In the genomic region with DNA sequence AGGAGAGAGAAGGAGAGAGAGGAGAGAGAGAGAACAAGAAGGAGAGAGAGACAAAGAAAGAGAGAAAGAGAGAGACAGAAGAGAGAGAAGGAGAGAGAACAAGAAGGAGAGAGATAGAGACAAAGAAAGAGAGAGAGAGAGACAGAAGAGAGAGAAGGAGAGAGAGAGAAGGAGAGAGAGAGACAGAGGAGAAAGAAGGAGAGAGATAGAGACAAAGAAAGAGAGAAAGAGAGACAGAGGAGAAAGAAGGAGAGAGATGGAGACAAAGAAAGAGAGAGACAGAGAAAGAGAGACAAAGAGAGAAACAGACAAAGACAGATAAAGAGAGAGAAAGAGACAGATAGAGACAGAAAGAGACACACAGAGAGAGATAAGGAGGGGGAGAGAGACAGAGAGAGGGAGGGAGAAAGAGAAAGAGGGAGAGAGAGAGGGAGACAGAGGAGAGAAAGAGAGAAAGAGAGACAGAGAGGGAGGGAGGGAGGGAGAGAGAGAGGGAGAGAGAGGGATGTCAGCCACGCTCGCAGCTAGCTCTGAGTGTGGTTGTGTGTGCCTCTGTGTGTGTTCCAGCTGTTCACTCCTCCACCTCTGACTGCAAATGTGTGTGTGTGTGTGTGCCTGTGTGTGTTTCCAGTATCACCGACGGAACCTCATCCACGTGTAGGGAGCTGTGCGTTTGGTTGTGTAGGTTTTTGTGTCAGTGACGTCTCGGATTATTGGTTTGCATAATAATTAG, we compare ENCODE assay signal across 22 cellular contexts.
"Had no signal": no experiment of that assay in that cellular context is flagged by ENCODE, and none has a peak within 500 bp of the region (broad histone marks: within the 10 kb centered on the region; RNA-seq: fewer than 3 reads in every experiment).

No MANE protein-coding gene starts in this region.

- DNase-seq: activated CD4-positive, alpha-beta T cell treated with anti-CD3 and anti-CD28 coated beads, Interleukin-2, amount 10 ng/mL, durations not matched to agents 24 days and 14 days; activated CD4-positive, CD25-positive, alpha-beta regulatory T cell; activated CD8-positive, alpha-beta memory T cell treated with anti-CD3 and anti-CD28 coated beads, Interleukin-2, amount 50 U/mL, for 48 hours; activated effector memory CD4-positive, alpha-beta T cell treated with Interleukin-2 at 50 U/mL for 16 hours; activated T-cell treated with anti-CD3 and anti-CD28 coated beads, Interleukin-2, amount 50 U/mL, for 48 hours; cerebellar nuclear complex; cortex of kidney; effector CD4-positive, alpha-beta T cell; heart right ventricle; immature natural killer cell; left ventricle myocardium superior; mucosa of descending colon; naive thymus-derived CD8-positive, alpha-beta T cell; stimulated activated CD4-positive, alpha-beta T cell treated with anti-CD3 and anti-CD28 coated beads, Interleukin-4, amount 100 ng/mL, for 1 hour; T-cell; testis had no signal

- H3K36me3 Mint-ChIP-seq: activated naive CD4-positive, alpha-beta T cell treated with anti-CD3 and anti-CD28 coated beads, Interleukin-2, amount 50 U/mL, for 24 hours; immature natural killer cell; naive thymus-derived CD8-positive, alpha-beta T cell; T-cell; type B pancreatic cell had no signal

- H3K9me3 ChIP-seq: esophagus muscularis mucosa, heart right ventricle, testis had no signal

- H3K27ac ChIP-seq: esophagus muscularis mucosa, heart right ventricle, parathyroid adenoma, testis had no signal

- H3K9me3 Mint-ChIP-seq: activated naive CD4-positive, alpha-beta T cell treated with anti-CD3 and anti-CD28 coated beads, Interleukin-2, amount 50 U/mL, for 24 hours; type B pancreatic cell had no signal

- H3K4me1 ChIP-seq: esophagus muscularis mucosa, heart right ventricle, parathyroid adenoma, testis had no signal

- H3K36me3 ChIP-seq: esophagus muscularis mucosa, heart right ventricle had no signal

- ATAC-seq: heart right ventricle; left ventricle myocardium superior; mucosa of descending colon; naive thymus-derived CD8-positive, alpha-beta T cell; sciatic nerve; T-cell had no signal

- H3K4me3 ChIP-seq: esophagus muscularis mucosa, heart right ventricle, mucosa of descending colon, smooth muscle cell, testis had no signal

- H3K27ac Mint-ChIP-seq: activated CD4-positive, alpha-beta T cell treated with anti-CD3 and anti-CD28 coated beads, Interleukin-2, amount 10 ng/mL, durations not matched to agents 24 days and 14 days; activated naive CD4-positive, alpha-beta T cell treated with anti-CD3 and anti-CD28 coated beads, Interleukin-2, amount 50 U/mL, for 24 hours; T-cell; type B pancreatic cell had no signal

- H3K27me3 ChIP-seq: testis had no signal

- H3K4me3 Mint-ChIP-seq: activated CD4-positive, alpha-beta T cell treated with anti-CD3 and anti-CD28 coated beads, Interleukin-2, amount 10 ng/mL, durations not matched to agents 24 days and 14 days; activated naive CD4-positive, alpha-beta T cell treated with anti-CD3 and anti-CD28 coated beads, Interleukin-2, amount 50 U/mL, for 24 hours; naive thymus-derived CD8-positive, alpha-beta T cell; T-cell; type B pancreatic cell had no signal
